9 cellular contexts compared by ENCODE assay signal in genomic region chr1:233394860-233395717, GRCh38.
A peak's percentile ranks its signal among the peaks of the same experiment; 100 is the strongest.
DNase-seq lines count a peak whose midpoint lies in the region; ATAC-seq, FAIRE-seq and TF ChIP-seq lines count a peak whose summit lies in the region.
"Had no signal": no experiment of that assay in that cellular context is flagged by ENCODE, and none has a peak within 500 bp of the region (broad histone marks: within the 10 kb centered on the region; RNA-seq: fewer than 3 reads in every experiment).

No MANE protein-coding gene starts in this region.

- peaks cover 26% of the 10 kb centered on the region for H3K27me3 Mint-ChIP-seq in activated CD4-positive, alpha-beta T cell treated with anti-CD3 and anti-CD28 coated beads for 36 hours
- H3K27me3 Mint-ChIP-seq in GM23338 (ENCODE audit: insufficient read depth, low read depth, poor library complexity) (peaks cover 2% of the 10 kb centered on the region), mesothelial cell of epicardium (ENCODE audit: low read depth) (peaks cover 23% of the 10 kb centered on the region)

- H3K27ac ChIP-seq in GM23338 (ENCODE audit: low read depth) (no peak overlapping the region), SK-N-MC (no peak overlapping the region), endothelial cell of umbilical vein (ENCODE audit: insufficient read depth, low read depth, low read length) (no peak overlapping the region)

- no peaks in the 10 kb centered on the region for H3K9me3 Mint-ChIP-seq in activated CD4-positive, alpha-beta T cell treated with anti-CD3 and anti-CD28 coated beads for 36 hours (ENCODE audit: low read depth)
- H3K9me3 Mint-ChIP-seq in GM23338: peaks cover 3% of the 10 kb centered on the region; the same call in 1 of the 3 replicates
- no peaks in the 10 kb centered on the region for H3K9me3 Mint-ChIP-seq in mesothelial cell of epicardium
- H3K9me3 Mint-ChIP-seq: CD8-positive, alpha-beta memory T cell had no signal

- H3K9ac ChIP-seq in SK-N-MC (ENCODE audit: insufficient read length) (no peak overlapping the region), endothelial cell of umbilical vein (replicated peaks; ENCODE audit: extremely low read depth, insufficient read depth, low read length) (no peak overlapping the region)

- CTCF ChIA-PET in activated CD4-positive, alpha-beta T cell treated with anti-CD3 and anti-CD28 coated beads for 36 hours (lab: Charles Lee): interaction anchor here (1.0 to 1.3 kb wide), 6 partner anchors 33 to 401 kb away, joined by 3 to 5 read pairs (median 4); no protein-coding TSS in a partner anchor
- CTCF ChIA-PET in endothelial cell of umbilical vein (lab: Charles Lee): interaction anchor here (0.5 to 1.9 kb wide), 5 partner anchors 10 to 673 kb away, joined by 3 to 18 read pairs (median 3); no protein-coding TSS in a partner anchor

- ATAC-seq in activated CD4-positive, alpha-beta T cell treated with anti-CD3 and anti-CD28 coated beads for 36 hours: peak; percentile 75
- peak; percentile 91 for ATAC-seq in GM23338

- H3K27me3 ChIP-seq in GM23338 (ENCODE audit: insufficient read depth): no peaks in the 10 kb centered on the region
- peaks cover 0 to 2% of the 10 kb centered on the region in 2 experiments for H3K27me3 ChIP-seq in endothelial cell of umbilical vein (ENCODE audit: control insufficient read depth in 2 of 2, insufficient read depth in 2 of 2, low read length in 2 of 2)
- peaks cover 3% of the 10 kb centered on the region; the same call in 1 of the 2 replicates for H3K27me3 ChIP-seq in MG63

- H3F3A ChIP-seq in GM23338 (replicated peaks; ENCODE audit: low read depth): no peaks in the 10 kb centered on the region

- peak; percentile 27 for DNase-seq in activated CD4-positive, alpha-beta T cell treated with anti-CD3 and anti-CD28 coated beads for 36 hours
- no peak for DNase-seq in activated CD4-positive, alpha-beta T cell treated with anti-CD3 and anti-CD28 coated beads, Interleukin-2, amount 50 U/mL, for 4 hours
- DNase-seq in GM23338 (ENCODE audit: low spot score) (peak; percentile 82), NCI-H1092 treated with DMSO at 0.1 percent for 48 hours (lab: John Stamatoyannopoulos, UW) (peak; percentile 82), SK-N-MC (ENCODE audit: low read depth, low spot score) (peak; percentile 26), endothelial cell of umbilical vein (ENCODE audit: low read depth, low spot score) (peak; percentile 59), mesothelial cell of epicardium (ENCODE audit: low spot score in 2 of 2, unreplicated experiment in 2 of 2) (no peak), MG63 (no peak)

- H3K4me1 Mint-ChIP-seq in activated CD4-positive, alpha-beta T cell treated with anti-CD3 and anti-CD28 coated beads for 36 hours: no peaks in the 10 kb centered on the region
- peaks cover 5% of the 10 kb centered on the region; the same call in 2 of the 3 replicates for H3K4me1 Mint-ChIP-seq in GM23338
- H3K4me1 Mint-ChIP-seq in mesothelial cell of epicardium: peaks cover 9% of the 10 kb centered on the region
- H3K4me1 Mint-ChIP-seq: CD8-positive, alpha-beta memory T cell had no signal

- H3K79me2 ChIP-seq in GM23338 (replicated peaks; ENCODE audit: insufficient read depth) (no peaks in the 10 kb centered on the region), endothelial cell of umbilical vein (ENCODE audit: control insufficient read depth, insufficient read depth, low read length) (no peaks in the 10 kb centered on the region)

- intact Hi-C loops in activated CD4-positive, alpha-beta T cell treated with anti-CD3 and anti-CD28 coated beads for 36 hours (cut with DNase I, micrococcal nuclease): loop anchor here (1.0 to 2.0 kb wide), 4 partner anchors 46 to 671 kb away; no protein-coding TSS in a partner anchor
- intact Hi-C loops in endothelial cell of umbilical vein (cut with micrococcal nuclease): loop anchor here (1.0 to 10.0 kb wide), 5 partner anchors 90 to 917 kb away; no protein-coding TSS in a partner anchor

- POLR2A ChIA-PET in activated CD4-positive, alpha-beta T cell treated with anti-CD3 and anti-CD28 coated beads for 36 hours (lab: Charles Lee): no interaction called here
- POLR2A ChIA-PET in endothelial cell of umbilical vein (lab: Charles Lee): no interaction called here

- BruUV-seq in endothelial cell of umbilical vein (replicated peaks; lab: Mats Ljungman, UMichigan): no TSS peak

- no peaks in the 10 kb centered on the region for H3K36me3 ChIP-seq in GM23338 (ENCODE audit: insufficient read depth)
- H3K36me3 ChIP-seq in SK-N-MC (ENCODE audit: insufficient read depth, low read length): no peaks in the 10 kb centered on the region
- no peaks in the 10 kb centered on the region for H3K36me3 ChIP-seq in endothelial cell of umbilical vein (ENCODE audit: control insufficient read depth in 2 of 2, extremely low read depth in 1 of 2, insufficient read depth in 2 of 2, low read length in 2 of 2)
- no peaks in the 10 kb centered on the region for H3K36me3 ChIP-seq in MG63

- H3K9me1 ChIP-seq in endothelial cell of umbilical vein (replicated peaks; ENCODE audit: control insufficient read depth, extremely low read depth, insufficient read depth, low read length): no peaks in the 10 kb centered on the region

- no peak overlapping the region for H3K4me3 Mint-ChIP-seq in activated CD4-positive, alpha-beta T cell treated with anti-CD3 and anti-CD28 coated beads for 36 hours
- H3K4me3 Mint-ChIP-seq in GM23338: no peak overlapping the region
- no peak overlapping the region for H3K4me3 Mint-ChIP-seq in mesothelial cell of epicardium
- H3K4me3 Mint-ChIP-seq: CD8-positive, alpha-beta memory T cell had no signal

- H3K4me1 ChIP-seq in GM23338 (ENCODE audit: insufficient read depth): peaks cover 9% of the 10 kb centered on the region
- H3K4me1 ChIP-seq in endothelial cell of umbilical vein (ENCODE audit: control insufficient read depth, extremely low read depth, insufficient read depth, low read length): no peaks in the 10 kb centered on the region

- H3K9me3 ChIP-seq in SK-N-MC (ENCODE audit: low read depth, low read length): no peaks in the 10 kb centered on the region
- H3K9me3 ChIP-seq in endothelial cell of umbilical vein (replicated peaks; ENCODE audit: control insufficient read depth, insufficient read depth, low read length): no peaks in the 10 kb centered on the region
- H3K9me3 ChIP-seq in MG63: no peaks in the 10 kb centered on the region; the same call in 1 of the 2 replicates

- H3K4me2 ChIP-seq in GM23338: no peak overlapping the region
- H3K4me2 ChIP-seq in endothelial cell of umbilical vein (ENCODE audit: insufficient read depth, low read length): no peak overlapping the region

- dilution Hi-C loops in endothelial cell of umbilical vein (cut with MboI; ENCODE audit: extremely low pct_ligation_motif_present, low sequenced_read_pairs): no loop called here

- peak; percentile 47 for FAIRE-seq in endothelial cell of umbilical vein (lab: Jason Lieb, UNC)

- H3K4me3 ChIP-seq in GM23338: no peak overlapping the region
- H3K4me3 ChIP-seq in SK-N-MC: no peak overlapping the region
- no peak overlapping the region for H3K4me3 ChIP-seq in endothelial cell of umbilical vein (replicated peaks in 1 of 3; ENCODE audit: insufficient read depth in 1 of 3, low read depth in 1 of 3, low read length in 3 of 3)
- H3K4me3 ChIP-seq in MG63: no peak overlapping the region

- TF ChIP-seq POLR2A in endothelial cell of umbilical vein (IDR thresholded peaks at IDR 0.05; ENCODE audit: low read depth, low read length): no peak

- 0 out of 2 replicates have a peak overlapping the region, but pooled peaks have one; percentile 8 for H2AFZ ChIP-seq in GM23338
- H2AFZ ChIP-seq in endothelial cell of umbilical vein (ENCODE audit: low read depth, low read length): no peak overlapping the region

- H3K36me3 Mint-ChIP-seq in activated CD4-positive, alpha-beta T cell treated with anti-CD3 and anti-CD28 coated beads for 36 hours (ENCODE audit: low read depth): no peaks in the 10 kb centered on the region
- no peaks in the 10 kb centered on the region for H3K36me3 Mint-ChIP-seq in GM23338 (ENCODE audit: low read depth)
- no peaks in the 10 kb centered on the region for H3K36me3 Mint-ChIP-seq in mesothelial cell of epicardium
- H3K36me3 Mint-ChIP-seq: CD8-positive, alpha-beta memory T cell had no signal

- no peaks in the 10 kb centered on the region for H3K9me2 ChIP-seq in GM23338 (ENCODE audit: insufficient read depth)

- TF ChIP-seq CTCF in GM23338 (conservative IDR thresholded peaks at IDR 0.05; ENCODE audit: low read depth in 2 of 2): peak; percentile 83 to 96
- peak; percentile 40 to 64 for TF ChIP-seq CTCF in endothelial cell of umbilical vein (IDR thresholded peaks at IDR 0.05; ENCODE audit: extremely low read depth in 1 of 2, insufficient read depth in 1 of 2, low read depth in 1 of 2, low read length in 2 of 2)
- peak; percentile 50 for TF ChIP-seq CTCF in mesothelial cell of epicardium (IDR thresholded peaks at IDR 0.05; ENCODE audit: unreplicated experiment)

- H3K27ac Mint-ChIP-seq in activated CD4-positive, alpha-beta T cell treated with anti-CD3 and anti-CD28 coated beads for 36 hours: no peak overlapping the region
- no peak overlapping the region for H3K27ac Mint-ChIP-seq in GM23338
- no peak overlapping the region for H3K27ac Mint-ChIP-seq in mesothelial cell of epicardium
- H3K27ac Mint-ChIP-seq: CD8-positive, alpha-beta memory T cell had no signal

- H4K20me1 ChIP-seq in GM23338 (replicated peaks; ENCODE audit: insufficient read depth) (no peaks in the 10 kb centered on the region), endothelial cell of umbilical vein (replicated peaks; ENCODE audit: control insufficient read depth, extremely low read depth, insufficient read depth, low read length) (no peaks in the 10 kb centered on the region)

TF ChIP-seq in GM23338, 12 proteins besides CTCF, POLR2A, EP300 and RAD21:
- no peak for TF ChIP-seq EZH2 (IDR thresholded peaks at IDR 0.05; ENCODE audit: low read depth, unreplicated experiment)
- no peak for TF ChIP-seq POLR2AphosphoS5 (IDR thresholded peaks at IDR 0.05; ENCODE audit: low read depth)

TF ChIP-seq in endothelial cell of umbilical vein, 7 proteins besides CTCF, POLR2A, EP300 and RAD21:
- TF ChIP-seq MAX (IDR thresholded peaks at IDR 0.05; ENCODE audit: insufficient read depth, insufficient read length): no peak
- no peak for TF ChIP-seq EZH2 (IDR thresholded peaks at IDR 0.05; ENCODE audit: borderline replicate concordance, low read depth, low read length, severe bottlenecking)
- TF ChIP-seq FOS (IDR thresholded peaks at IDR 0.05; ENCODE audit: borderline replicate concordance, insufficient read depth, low read length): no peak
- TF ChIP-seq MYC (IDR thresholded peaks at IDR 0.05; ENCODE audit: low read depth, low read length): no peak
- TF ChIP-seq JUN (IDR thresholded peaks at IDR 0.05; ENCODE audit: borderline replicate concordance, insufficient read depth, insufficient read length, low read depth): no peak
- TF ChIP-seq POLR2AphosphoS5 (IDR thresholded peaks at IDR 0.05; ENCODE audit: insufficient read depth, low read depth, low read length): no peak
- TF ChIP-seq GATA2 (IDR thresholded peaks at IDR 0.05; ENCODE audit: insufficient read depth, insufficient read length, low read depth, low read length): no peak

Comparison
In these comparisons a context has a peak if more than half of its experiments do, and no peak if none do; other contexts are left out.
1. DNase-seq: peak in activated CD4-positive, alpha-beta T cell treated with anti-CD3 and anti-CD28 coated beads for 36 hours (single experiment), GM23338 (single experiment), NCI-H1092 treated with DMSO at 0.1 percent for 48 hours (single experiment), SK-N-MC (single experiment) and endothelial cell of umbilical vein (single experiment); none in activated CD4-positive, alpha-beta T cell treated with anti-CD3 and anti-CD28 coated beads, Interleukin-2, amount 50 U/mL, for 4 hours (0 of 2), mesothelial cell of epicardium (0 of 2) and MG63 (single experiment).
2. Peak in every context shown above with its lines, with median percentiles within 50 percentile points of each other: CTCF ChIP-seq.